ENCODE assay signal across 19 cellular contexts in the genomic region with DNA sequence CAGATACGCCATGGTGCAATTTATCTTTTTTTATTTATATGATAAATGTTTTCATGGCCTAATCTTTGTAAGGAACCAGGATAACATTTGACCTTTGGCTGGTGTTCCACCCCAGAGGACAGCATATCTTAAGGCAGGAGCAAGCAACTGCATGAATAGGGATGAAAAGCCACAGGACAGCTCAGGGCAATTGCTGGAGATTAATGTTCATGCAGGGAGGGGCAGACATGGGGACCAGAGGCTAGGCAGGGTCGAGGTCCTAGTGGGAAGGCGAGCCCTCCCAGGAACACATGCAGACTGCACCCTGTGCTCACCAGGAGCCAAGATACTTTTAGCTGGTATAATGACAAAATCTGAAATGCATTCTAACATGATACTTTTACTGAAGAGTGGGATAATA.
"Had no signal": no experiment of that assay in that cellular context is flagged by ENCODE, and none has a peak within 500 bp of the region (broad histone marks: within the 10 kb centered on the region; RNA-seq: fewer than 3 reads in every experiment).

No MANE protein-coding gene starts in this region.

- ATAC-seq: activated T-helper 17 cell treated with anti-CD3 and anti-CD28 coated beads, Interleukin-2, amount 50 U/mL, for 72 hours; foreskin keratinocyte; left lung; sciatic nerve; stimulated activated effector memory CD8-positive, alpha-beta T cell treated with anti-CD3 and anti-CD28 coated beads, Interleukin-12 subunit alpha, Interleukin-12 subunit beta, amount 100 ng/mL, for 72 hours had no signal

- H3K4me3 ChIP-seq: left lung, stomach, upper lobe of left lung had no signal

- H3K27ac ChIP-seq: epithelial cell of prostate, foreskin keratinocyte, left lung, neutrophil, parathyroid adenoma, stomach, upper lobe of left lung had no signal

- H3K9ac ChIP-seq: parathyroid adenoma had no signal

- DNase-seq: activated B cell treated with CpG ODN at 0.5 μM for 24 hours; activated CD4-positive, alpha-beta T cell treated with anti-CD3 and anti-CD28 coated beads for 4 hours; activated CD8-positive, alpha-beta T cell treated with anti-CD3 and anti-CD28 coated beads for 36 hours; activated naive CD4-positive, alpha-beta T cell; activated naive CD8-positive, alpha-beta T cell treated with anti-CD3 and anti-CD28 coated beads for 36 hours; activated T-cell treated with anti-CD3 and anti-CD28 coated beads, Interleukin-2, amount 50 U/mL, for 1 hour; amniotic stem cell; foreskin keratinocyte; hypothalamus; left lung; stimulated activated CD4-positive, alpha-beta T cell treated with anti-CD3 and anti-CD28 coated beads, Interleukin-4, amount 100 ng/mL, for 24 hours; stomach; upper lobe of left lung had no signal

- H3K9me3 ChIP-seq: left lung, neutrophil, stomach, upper lobe of left lung had no signal

- H3K27me3 ChIP-seq: left lung, stomach, upper lobe of left lung had no signal

- H3K79me2 ChIP-seq: parathyroid adenoma had no signal

- H3K9me3 Mint-ChIP-seq: activated B cell treated with CpG ODN at 0.5 μM for 24 hours; activated CD8-positive, alpha-beta T cell treated with anti-CD3 and anti-CD28 coated beads for 36 hours; activated naive CD8-positive, alpha-beta T cell treated with anti-CD3 and anti-CD28 coated beads for 36 hours; stimulated activated effector memory CD8-positive, alpha-beta T cell treated with anti-CD3 and anti-CD28 coated beads, Interleukin-12 subunit alpha, Interleukin-12 subunit beta, amount 100 ng/mL, for 72 hours had no signal

- H3K36me3 Mint-ChIP-seq: activated naive CD8-positive, alpha-beta T cell treated with anti-CD3 and anti-CD28 coated beads for 36 hours; stimulated activated effector memory CD8-positive, alpha-beta T cell treated with anti-CD3 and anti-CD28 coated beads, Interleukin-12 subunit alpha, Interleukin-12 subunit beta, amount 100 ng/mL, for 72 hours had no signal

- H3K36me3 ChIP-seq: left lung, neutrophil, stomach, upper lobe of left lung had no signal

- H3K4me3 Mint-ChIP-seq: activated B cell treated with CpG ODN at 0.5 μM for 24 hours; activated CD8-positive, alpha-beta T cell treated with anti-CD3 and anti-CD28 coated beads for 36 hours; activated naive CD8-positive, alpha-beta T cell treated with anti-CD3 and anti-CD28 coated beads for 36 hours; activated T-helper 17 cell treated with anti-CD3 and anti-CD28 coated beads, Interleukin-2, amount 50 U/mL, for 72 hours; stimulated activated effector memory CD8-positive, alpha-beta T cell treated with anti-CD3 and anti-CD28 coated beads, Interleukin-12 subunit alpha, Interleukin-12 subunit beta, amount 100 ng/mL, for 72 hours had no signal

- H3K4me1 Mint-ChIP-seq: activated B cell treated with CpG ODN at 0.5 μM for 24 hours; activated T-helper 17 cell treated with anti-CD3 and anti-CD28 coated beads, Interleukin-2, amount 50 U/mL, for 72 hours; stimulated activated effector memory CD8-positive, alpha-beta T cell treated with anti-CD3 and anti-CD28 coated beads, Interleukin-12 subunit alpha, Interleukin-12 subunit beta, amount 100 ng/mL, for 72 hours had no signal

- H2AFZ ChIP-seq: parathyroid adenoma had no signal

- H3K4me1 ChIP-seq: foreskin keratinocyte, left lung, parathyroid adenoma, stomach, upper lobe of left lung had no signal

- H3K27ac Mint-ChIP-seq: activated B cell treated with CpG ODN at 0.5 μM for 24 hours; activated CD8-positive, alpha-beta T cell treated with anti-CD3 and anti-CD28 coated beads for 36 hours; activated T-helper 17 cell treated with anti-CD3 and anti-CD28 coated beads, Interleukin-2, amount 50 U/mL, for 72 hours; stimulated activated effector memory CD8-positive, alpha-beta T cell treated with anti-CD3 and anti-CD28 coated beads, Interleukin-12 subunit alpha, Interleukin-12 subunit beta, amount 100 ng/mL, for 72 hours had no signal
